Comparison of ENCODE assay signal across 9 cellular contexts in the genomic region with DNA sequence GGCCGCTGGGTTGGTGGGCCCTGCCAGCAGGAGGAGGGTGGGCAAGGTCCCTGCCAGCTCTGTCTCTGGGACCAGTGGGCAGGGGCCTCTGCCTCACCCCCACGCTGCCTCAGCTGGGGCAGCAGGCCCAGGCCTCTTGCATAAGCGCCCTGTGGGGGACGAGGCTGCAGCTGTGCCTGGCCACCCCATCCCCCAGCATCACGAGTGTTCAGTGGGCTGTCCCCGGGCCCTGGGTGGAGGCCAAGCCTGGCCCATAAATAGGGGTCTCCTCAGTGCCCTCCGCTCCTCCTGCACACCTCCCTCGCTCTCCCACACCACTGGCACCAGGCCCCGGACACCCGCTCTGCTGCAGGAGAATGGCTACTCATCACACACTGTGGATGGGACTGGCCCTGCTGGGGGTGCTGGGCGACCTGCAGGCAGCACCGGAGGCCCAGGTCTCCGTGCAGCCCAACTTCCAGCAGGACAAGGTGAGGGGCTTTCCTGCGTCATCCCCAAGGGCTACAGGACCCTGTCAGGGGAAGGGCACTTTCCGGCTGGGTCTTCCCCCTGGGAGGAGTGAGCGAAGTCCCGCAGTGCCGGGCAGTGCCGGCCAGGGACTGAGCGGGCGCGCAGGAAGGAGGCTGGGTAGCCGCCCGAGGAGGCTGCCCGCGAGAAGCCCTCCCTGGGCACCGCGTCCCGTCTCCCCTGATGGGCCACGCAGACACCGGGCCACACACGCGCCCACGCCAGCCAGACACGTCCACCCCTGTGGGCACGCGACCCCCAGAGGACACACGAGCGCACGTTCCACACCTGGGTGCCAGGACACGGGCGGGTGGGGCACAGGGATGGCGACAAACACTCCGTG. TPM values are rescaled to one million over a fixed set of nuclear protein-coding genes. Genes with fewer than 3 reads are reported as not detected.
DNase-seq lines count a peak whose midpoint lies in the region; ATAC-seq and TF ChIP-seq lines count a peak whose summit lies in the region.
"Had no signal": no experiment of that assay in that cellular context is flagged by ENCODE, and none has a peak within 500 bp of the region (broad histone marks: within the 10 kb centered on the region; RNA-seq: fewer than 3 reads in every experiment).

A gene (plus strand): TSS at position 282 of the 850 bp plus-strand sequence. CDS start 75 bp downstream, at position 357.

- H3K27me3 ChIP-seq in BE2C (no peaks in the 10 kb centered on the region), right cardiac atrium (ENCODE audit: control insufficient read depth, insufficient read depth) (no peaks in the 10 kb centered on the region), trophoblast cell (ENCODE audit: insufficient read depth, low read length) (no peaks in the 10 kb centered on the region)

- no peak within 1 kb of the TSS for H3K18ac ChIP-seq in trophoblast cell (ENCODE audit: low read length)

- CTCF ChIA-PET in activated CD4-positive, alpha-beta T cell treated with anti-CD3 and anti-CD28 coated beads for 36 hours (lab: Charles Lee), result interaction anchor here (1.0 to 1.9 kb wide), 3 partner anchors 14 to 90 kb away, joined by 3 to 15 read pairs (median 6); a partner anchor contains a TSS

- WGBS in right cardiac atrium, result 23% methylated on average over 44 of the region's 44 CpGs
- WGBS in trophoblast cell (ENCODE audit: extremely low coverage, insufficient coverage, insufficient read length), result no CpG with 5 or more reads among the region's 44 CpGs

- H3K9ac ChIP-seq in trophoblast cell (ENCODE audit: low read length), result no peak within 1 kb of the TSS

- H3K4me1 ChIP-seq in BE2C (peaks cover 19% of the 10 kb centered on the region), right cardiac atrium (ENCODE audit: control insufficient read depth, insufficient read depth, low read length) (no peaks in the 10 kb centered on the region), trophoblast cell (ENCODE audit: control insufficient read depth in 1 of 2, insufficient read depth in 2 of 2, low read length in 2 of 2) (peaks cover 0 to 2% of the 10 kb centered on the region in 2 experiments)

- POLR2A ChIA-PET in activated CD4-positive, alpha-beta T cell treated with anti-CD3 and anti-CD28 coated beads for 36 hours (lab: Charles Lee), result no interaction called here

- H4K8ac ChIP-seq in trophoblast cell (ENCODE audit: low read depth, low read length), result peak within 1 kb of the TSS; percentile 21

- no peak within 1 kb of the TSS for H2BK5ac ChIP-seq in trophoblast cell (ENCODE audit: low read depth, low read length, poor library complexity)

- no peak within 1 kb of the TSS for H4K91ac ChIP-seq in trophoblast cell (ENCODE audit: low read depth, low read length)

- H3K27ac ChIP-seq in angular gyrus (ENCODE audit: low read depth, low read length) (peak within 1 kb of the TSS; percentile 99), right cardiac atrium (ENCODE audit: low read length) (peak within 1 kb of the TSS; percentile 72), trophoblast cell (ENCODE audit: low read depth, low read length) (no peak within 1 kb of the TSS)

- no peak for TF ChIP-seq CTCF in BE2C (IDR thresholded peaks at IDR 0.05; ENCODE audit: low read depth, low read length)

- peaks cover 2% of the 10 kb centered on the region for H3K79me1 ChIP-seq in trophoblast cell (ENCODE audit: low read length)

- H3K4me3 Mint-ChIP-seq in activated CD4-positive, alpha-beta T cell treated with anti-CD3 and anti-CD28 coated beads for 36 hours, result no peak within 1 kb of the TSS

- no peaks in the 10 kb centered on the region for H3K79me2 ChIP-seq in trophoblast cell (ENCODE audit: control insufficient read depth, insufficient read depth, low read length, poor library complexity)

- no peak within 1 kb of the TSS for H4K12ac ChIP-seq in trophoblast cell (ENCODE audit: low read depth, low read length)

- H3K36me3 Mint-ChIP-seq in activated CD4-positive, alpha-beta T cell treated with anti-CD3 and anti-CD28 coated beads for 36 hours (ENCODE audit: low read depth), result no peaks in the 10 kb centered on the region

- no peaks in the 10 kb centered on the region for H3K27me3 Mint-ChIP-seq in activated CD4-positive, alpha-beta T cell treated with anti-CD3 and anti-CD28 coated beads for 36 hours

- no peak within 1 kb of the TSS for H3K14ac ChIP-seq in trophoblast cell (ENCODE audit: low read length)

- H3K9me3 ChIP-seq in BE2C (no peaks in the 10 kb centered on the region), right cardiac atrium (ENCODE audit: control insufficient read depth, low read length) (no peaks in the 10 kb centered on the region), trophoblast cell (ENCODE audit: insufficient read depth, low read depth, low read length) (peaks cover 2% of the 10 kb centered on the region)

- H3K4me1 Mint-ChIP-seq in activated CD4-positive, alpha-beta T cell treated with anti-CD3 and anti-CD28 coated beads for 36 hours, result peaks cover 13% of the 10 kb centered on the region

- H3K27ac Mint-ChIP-seq in activated CD4-positive, alpha-beta T cell treated with anti-CD3 and anti-CD28 coated beads for 36 hours, result no peak within 1 kb of the TSS

- intact Hi-C loops in right cardiac atrium (cut with DNase I), result no loop called here
- intact Hi-C loops in activated CD4-positive, alpha-beta T cell treated with anti-CD3 and anti-CD28 coated beads for 36 hours (cut with DNase I, micrococcal nuclease), result loop anchor here (1.0 kb wide), 9 partner anchors 15 to 484 kb away; a partner anchor contains a TSS

- H3K4me3 ChIP-seq in BE2C (ENCODE audit: low read depth, low read length), result peak within 1 kb of the TSS; percentile 31
- peak within 1 kb of the TSS; percentile 33 for H3K4me3 ChIP-seq in right cardiac atrium (ENCODE audit: low read length)
- H3K4me3 ChIP-seq in trophoblast cell (ENCODE audit: low read depth, low read length), result peak within 1 kb of the TSS; percentile 46

- no peaks in the 10 kb centered on the region for H3K9me3 Mint-ChIP-seq in activated CD4-positive, alpha-beta T cell treated with anti-CD3 and anti-CD28 coated beads for 36 hours (ENCODE audit: low read depth)

- H3K4me2 ChIP-seq in trophoblast cell (ENCODE audit: low read length), result peak within 1 kb of the TSS; percentile 58

- no peak within 1 kb of the TSS for H2AK5ac ChIP-seq in trophoblast cell (ENCODE audit: low read length)

- ATAC-seq in right cardiac atrium (peak; percentile 16 to 60), HG02973 (IDR thresholded peaks at IDR 0.05; ENCODE audit: unreplicated experiment) (no peak)
- no peak for ATAC-seq in activated CD4-positive, alpha-beta T cell treated with anti-CD3 and anti-CD28 coated beads for 36 hours

- DNase-seq in BE2C, result no peak
- DNase-seq in right cardiac atrium, result peak; percentile 81 to 95 (median 92)
- DNase-seq in trophoblast cell, result no peak
- no peak for DNase-seq in DMS79 treated with DMSO at 0.1 percent for 48 hours (lab: John Stamatoyannopoulos, UW)
- DNase-seq in stimulated activated CD4-positive, alpha-beta T cell treated with anti-CD3 and anti-CD28 coated beads, Interleukin-12 subunit alpha, Interleukin-12 subunit beta, amount 100 ng/mL, for 4 hours, result no peak
- DNase-seq in activated CD4-positive, alpha-beta T cell treated with anti-CD3 and anti-CD28 coated beads for 36 hours, result no peak

- no peaks in the 10 kb centered on the region for H3K36me3 ChIP-seq in BE2C
- H3K36me3 ChIP-seq in trophoblast cell (ENCODE audit: control insufficient read depth in 1 of 2, insufficient read depth in 2 of 2, low read length in 2 of 2), result no peaks in the 10 kb centered on the region

- no peak within 1 kb of the TSS for H3K23ac ChIP-seq in trophoblast cell (ENCODE audit: low read length)

- no peak within 1 kb of the TSS for H2BK12ac ChIP-seq in trophoblast cell (ENCODE audit: low read length)

- H2AFZ ChIP-seq in trophoblast cell (ENCODE audit: insufficient read depth, low read length, poor library complexity), result peak within 1 kb of the TSS; percentile 23

- no peak within 1 kb of the TSS for H2BK120ac ChIP-seq in trophoblast cell (ENCODE audit: insufficient read depth, low read length, poor library complexity)

- H3K4ac ChIP-seq in trophoblast cell (ENCODE audit: low read depth, low read length), result no peak within 1 kb of the TSS

RNA-seq across cellular contexts. Expression of the gene that starts here (rescaled TPM):
- polyA plus RNA-seq in BE2C (2012; ENCODE audit: insufficient read depth, insufficient read length, low read depth), result 1.5 TPM
- total RNA-seq in right cardiac atrium, result 1,000 to 10,000 TPM; 3,127 to 5,556 (median 4,402) TPM
- 6,981 TPM for polyA plus RNA-seq in right cardiac atrium
- 4.4 and 4.7 TPM in 2 replicates for polyA plus RNA-seq in trophoblast cell (2013)
- not detected for total RNA-seq in activated CD4-positive, alpha-beta T cell treated with anti-CD3 and anti-CD28 coated beads for 36 hours
- total RNA-seq: HT1080 had no signal

Comparison
In these comparisons a context has a peak if more than half of its experiments do, and no peak if none do; other contexts are left out.
1. RNA of the gene that starts here (total RNA-seq): 3,127 to 5,556 TPM in right cardiac atrium; not detected in activated CD4-positive, alpha-beta T cell treated with anti-CD3 and anti-CD28 coated beads for 36 hours; every median in the first group is over 1,000 times any median in the second.
2. DNase-seq: peak in right cardiac atrium (3 of 3); none in BE2C (single experiment), trophoblast cell (0 of 2), DMS79 treated with DMSO at 0.1 percent for 48 hours (single experiment), stimulated activated CD4-positive, alpha-beta T cell treated with anti-CD3 and anti-CD28 coated beads, Interleukin-12 subunit alpha, Interleukin-12 subunit beta, amount 100 ng/mL, for 4 hours (single experiment) and activated CD4-positive, alpha-beta T cell treated with anti-CD3 and anti-CD28 coated beads for 36 hours (single experiment).
3. ATAC-seq: peak in right cardiac atrium (2 of 2); none in HG02973 (single experiment) and activated CD4-positive, alpha-beta T cell treated with anti-CD3 and anti-CD28 coated beads for 36 hours (single experiment).
4. intact Hi-C loops: an anchor here in activated CD4-positive, alpha-beta T cell treated with anti-CD3 and anti-CD28 coated beads for 36 hours (1.0 kb wide); none called in right cardiac atrium.
5. Peak in every context shown above with its lines, with median percentiles within 50 percentile points of each other: H3K4me3 ChIP-seq.